Comparison of ENCODE assay signal across 24 cellular contexts in the genomic region with DNA sequence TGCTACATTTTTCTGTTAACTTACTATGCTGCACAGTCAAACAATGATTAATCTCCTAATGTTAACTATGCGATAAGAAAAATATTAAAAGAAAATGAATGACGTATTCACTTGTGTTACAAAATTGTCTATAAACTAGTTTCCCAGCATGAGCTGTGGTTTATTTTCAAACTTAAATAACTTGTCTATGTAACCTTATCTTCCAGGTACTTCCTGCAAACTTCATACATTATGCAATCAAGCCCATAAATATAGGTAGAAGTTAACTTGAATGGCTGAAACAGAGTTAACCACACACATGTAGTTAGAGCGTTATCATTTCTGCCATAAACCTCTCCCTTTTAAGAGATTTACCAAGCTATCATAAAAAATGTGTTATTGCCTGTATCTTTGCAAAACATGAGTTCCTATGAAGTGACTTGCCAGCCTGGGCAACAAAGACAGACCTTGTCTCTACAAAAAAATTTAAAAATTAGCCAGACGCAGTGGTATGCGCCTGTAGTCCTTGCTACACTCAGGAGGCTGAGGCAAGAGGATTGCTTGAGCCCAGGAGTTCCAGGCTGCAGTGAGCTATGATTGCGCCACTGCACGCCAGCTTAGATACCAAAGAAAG. TPM values are rescaled to one million over a fixed set of nuclear protein-coding genes. Genes with fewer than 3 reads are reported as not detected.
DNase-seq lines count a peak whose midpoint lies in the region; ATAC-seq, FAIRE-seq and TF ChIP-seq lines count a peak whose summit lies in the region.
"Had no signal": no experiment of that assay in that cellular context is flagged by ENCODE, and none has a peak within 500 bp of the region (broad histone marks: within the 10 kb centered on the region; RNA-seq: fewer than 3 reads in every experiment).

No MANE protein-coding gene starts in this region.

- H3K27ac ChIP-seq in PC-3 (ENCODE audit: low read length) (peak overlapping the region; percentile 21; the same call in 1 of the 2 replicates), duodenal mucosa (ENCODE audit: low read depth, low read length) (peak overlapping the region; percentile 32), small intestine (ENCODE audit: low read depth in 1 of 2, low read length in 1 of 2) (peak overlapping the region in 1 of 2 donors; percentile 67)
- H3K27ac ChIP-seq: gastrocnemius medialis, tibial artery had no signal

- no peaks in the 10 kb centered on the region for H3K36me3 ChIP-seq in PC-3 (ENCODE audit: low read depth, low read length)
- H3K36me3 ChIP-seq in duodenal mucosa (ENCODE audit: control insufficient read depth in 1 of 2, insufficient read depth in 2 of 2, low read length in 2 of 2), result no peaks in the 10 kb centered on the region
- H3K36me3 ChIP-seq in small intestine (ENCODE audit: control insufficient read depth in 2 of 2, insufficient read depth in 2 of 2, low read length in 2 of 2), result no peaks in the 10 kb centered on the region
- H3K36me3 ChIP-seq: gastrocnemius medialis, left lung, tibial artery had no signal

- no peaks in the 10 kb centered on the region for H3F3A ChIP-seq in PC-3 (ENCODE audit: low read length, unreplicated experiment)

- H3K4me3 ChIP-seq in PC-3 (ENCODE audit: low read length) (no peak overlapping the region), duodenal mucosa (ENCODE audit: low read depth in 1 of 2, low read length in 2 of 2) (peak overlapping the region; percentile 12 to 27), small intestine (ENCODE audit: low read depth in 1 of 2, low read length in 2 of 2) (no peak overlapping the region)
- H3K4me3 ChIP-seq: gastrocnemius medialis, left lung, tibial artery had no signal

- H3K9me3 ChIP-seq in PC-3 (ENCODE audit: low read length) (no peaks in the 10 kb centered on the region), duodenal mucosa (ENCODE audit: control insufficient read depth in 1 of 2, low read length in 2 of 2) (no peaks in the 10 kb centered on the region), small intestine (ENCODE audit: control insufficient read depth, low read depth) (no peaks in the 10 kb centered on the region)
- H3K9me3 ChIP-seq: gastrocnemius medialis, left lung, tibial artery had no signal

- H3K9ac ChIP-seq in PC-3 (ENCODE audit: low read length), result no peak overlapping the region
- H3K9ac ChIP-seq in duodenal mucosa (ENCODE audit: low read depth in 1 of 2, low read length in 2 of 2), result no peak overlapping the region

- H3K9me2 ChIP-seq in PC-3 (replicated peaks; ENCODE audit: low read length), result no peaks in the 10 kb centered on the region

- no peak for TF ChIP-seq CTCF in PC-3 (conservative IDR thresholded peaks at IDR 0.05; ENCODE audit: low read depth, low read length)

- H3K4me2 ChIP-seq in PC-3 (ENCODE audit: low read length), result no peak overlapping the region

- no peak overlapping the region for H2AFZ ChIP-seq in PC-3 (ENCODE audit: low read length)

- DNase-seq in LoVo (ENCODE audit: low spot score) (peak; percentile 65), PC-3 (peak; percentile 45), small intestine (peak; percentile 89), NCI-H510A (lab: John Stamatoyannopoulos, UW) (no peak), DMS 273 (lab: John Stamatoyannopoulos, UW; ENCODE audit: unreplicated experiment) (no peak)
- DNase-seq: activated CD4-positive, alpha-beta T cell treated with anti-CD3 and anti-CD28 coated beads for 1 hour; activated naive CD4-positive, alpha-beta T cell treated with anti-CD3 and anti-CD28 coated beads, Interleukin-2, amount 10 ng/mL, durations not matched to agents 7 days and 5 days; activated T-cell treated with anti-CD3 and anti-CD28 coated beads, Interleukin-2, amount 50 U/mL, for 72 hours; anterior cingulate cortex; CD8-positive, alpha-beta T cell; DMS79 treated with DMSO at 0.1 percent for 48 hours; effector CD4-positive, alpha-beta T cell; gastrocnemius medialis; H7; left lung; NCI-H146; NCI-H82; stimulated activated CD4-positive, alpha-beta T cell treated with anti-CD3 and anti-CD28 coated beads, Interleukin-2, amount 100 ng/mL, for 48 hours; stimulated activated naive CD8-positive, alpha-beta T cell treated with anti-CD3 and anti-CD28 coated beads, Interleukin-15, Interleukin-2, amounts not matched to agents 100 U/mL and 50 U/mL, for 24 hours; tibial artery had no signal

- no peak for ATAC-seq in PC-3
- no peak for ATAC-seq in HG03039 (IDR thresholded peaks at IDR 0.05; ENCODE audit: unreplicated experiment)
- ATAC-seq: activated T-cell treated with anti-CD3 and anti-CD28 coated beads, Interleukin-2, amount 50 U/mL, for 72 hours; CD8-positive, alpha-beta T cell; esophagus mucosa; gastrocnemius medialis; left lung; SK-N-SH treated with all-trans-retinoic acid at 6 μM for 48 hours; stimulated activated naive CD8-positive, alpha-beta T cell treated with anti-CD3 and anti-CD28 coated beads, Interleukin-15, Interleukin-2, amounts not matched to agents 100 U/mL and 50 U/mL, for 24 hours had no signal

- intact Hi-C loops in PC-3 (cut with micrococcal nuclease), result no loop called here

- 23 to 57% (median 33%) methylated on average over 7 of the region's 7 CpGs for WGBS in small intestine, 3 donors

- POLR2A ChIA-PET in PC-3 (lab: Charles Lee; ENCODE audit: unreplicated experiment), result interaction anchor here (0.7 kb wide), 1 partner anchor 54 kb away, joined by 3 read pairs; no protein-coding TSS in a partner anchor

- H3K4me1 ChIP-seq in PC-3 (ENCODE audit: insufficient read depth, low read length) (peaks cover 8% of the 10 kb centered on the region; the same call in 1 of the 2 replicates), duodenal mucosa (ENCODE audit: control insufficient read depth in 1 of 2, insufficient read depth in 2 of 2, low read length in 2 of 2) (peaks cover 14 to 16% of the 10 kb centered on the region in 2 donors), small intestine (ENCODE audit: control insufficient read depth in 2 of 2, insufficient read depth in 1 of 2, low read depth in 1 of 2, low read length in 1 of 2) (no peaks in the 10 kb centered on the region)
- H3K4me1 ChIP-seq: gastrocnemius medialis, left lung, tibial artery had no signal

- no peaks in the 10 kb centered on the region for H3K79me2 ChIP-seq in PC-3 (ENCODE audit: low read length)

- no TSS peak for BruUV-seq in PC-3 (replicated peaks; lab: Mats Ljungman, UMichigan)

- peak; percentile 82 for FAIRE-seq in small intestine (lab: Jason Lieb, UNC)

- H4K20me1 ChIP-seq in PC-3 (ENCODE audit: low read length), result no peaks in the 10 kb centered on the region

- H3K27me3 ChIP-seq in PC-3 (ENCODE audit: low read length) (no peaks in the 10 kb centered on the region), duodenal mucosa (ENCODE audit: control insufficient read depth in 1 of 2, insufficient read depth in 2 of 2, low read length in 2 of 2) (no peaks in the 10 kb centered on the region), small intestine (ENCODE audit: control insufficient read depth in 2 of 2, insufficient read depth in 2 of 2, low read length in 2 of 2) (no peaks in the 10 kb centered on the region)
- H3K27me3 ChIP-seq: gastrocnemius medialis, left lung, tibial artery had no signal

- CTCF ChIA-PET in PC-3 (lab: Charles Lee), result interaction anchor here (1.4 kb wide), 1 partner anchor 201 kb away, joined by 3 read pairs; no protein-coding TSS in a partner anchor

RNA-seq across cellular contexts. Expression of a gene that starts 17.7 kb away (rescaled TPM):
- total RNA-seq in PC-3 (2014; rRNA removed), result 51.4 and 53.7 TPM in 2 replicates
- 100 to 1,000 TPM; 126 to 178 (median 141) TPM for polyA plus RNA-seq in small intestine

Comparison
In these comparisons a context has a peak if more than half of its experiments do, and no peak if none do; other contexts are left out.
1. DNase-seq: peak in LoVo (single experiment), PC-3 (single experiment) and small intestine (single experiment); none in NCI-H510A (single experiment) and DMS 273 (single experiment).
2. H3K4me3 ChIP-seq: peak in duodenal mucosa (2 of 2); none in PC-3 (single experiment) and small intestine (0 of 2).